ENCODE assay signal across 8 cellular contexts in genomic region chr16:11781773-11782172, GRCh38. TPM values are rescaled to one million over a fixed set of nuclear protein-coding genes. Genes with fewer than 3 reads are reported as not detected.
A peak's percentile ranks its signal among the peaks of the same experiment; 100 is the strongest.
DNase-seq lines count a peak whose midpoint lies in the region; ATAC-seq and TF ChIP-seq lines count a peak whose summit lies in the region.

No MANE protein-coding gene starts in this region.

- H3K4me1 Mint-ChIP-seq in nephron: peaks cover 42% of the 10 kb centered on the region

- H3K4me3 Mint-ChIP-seq in nephron: peak overlapping the region in 2 of 3 experiments; percentile 11 to 57

- peak overlapping the region in 1 of 2 donors; percentile 24 for H3K9ac ChIP-seq in duodenal mucosa (ENCODE audit: low read depth in 1 of 2, low read length in 2 of 2)

- H3K36me3 Mint-ChIP-seq in nephron (ENCODE audit: low read depth): peaks cover 24% of the 10 kb centered on the region

- H3K4me1 ChIP-seq in duodenal mucosa (ENCODE audit: control insufficient read depth in 1 of 2, insufficient read depth in 2 of 2, low read length in 2 of 2): peaks cover 35 to 45% of the 10 kb centered on the region in 2 donors

- H3K36me3 ChIP-seq in duodenal mucosa (ENCODE audit: control insufficient read depth in 1 of 2, insufficient read depth in 2 of 2, low read length in 2 of 2): peaks cover 0 to 13% of the 10 kb centered on the region in 2 donors

- DNase-seq in NCI-H524 treated with DMSO at 0.1 percent for 48 hours (lab: John Stamatoyannopoulos, UW): peak; percentile 87
- no peak for DNase-seq in GM19240 (ENCODE audit: insufficient read length, low spot score)
- no peak for DNase-seq in A172 (ENCODE audit: low spot score)
- no peak for DNase-seq in GM13976 (ENCODE audit: low spot score)

- peak overlapping the region; percentile 84 for H3K27ac ChIP-seq in duodenal mucosa (ENCODE audit: low read depth, low read length)

- in situ Hi-C loops in GM13976 (cut with MboI; ENCODE audit: low sequenced_read_pairs, unreplicated experiment): no loop called here

- H3K27ac Mint-ChIP-seq in nephron: peak overlapping the region; percentile 90 to 98 (median 92)

- H3K27me3 ChIP-seq in duodenal mucosa (ENCODE audit: control insufficient read depth in 1 of 2, insufficient read depth in 2 of 2, low read length in 2 of 2): no peaks in the 10 kb centered on the region

- H3K27me3 Mint-ChIP-seq in nephron (ENCODE audit: low read depth): peaks cover 3% of the 10 kb centered on the region

- ATAC-seq in HG03469 (IDR thresholded peaks at IDR 0.05; ENCODE audit: unreplicated experiment): no peak

- TF ChIP-seq CTCF in nephron (IDR thresholded peaks at IDR 0.05; ENCODE audit: unreplicated experiment in 3 of 3) (no peak), GM13976 (IDR thresholded peaks at IDR 0.05; ENCODE audit: borderline replicate concordance, control extremely low read depth, extremely low read depth, insufficient read depth, missing control alignments) (no peak)

- no peaks in the 10 kb centered on the region for H3K9me3 ChIP-seq in duodenal mucosa (ENCODE audit: control insufficient read depth in 1 of 2, low read length in 2 of 2)

- H3K9me3 Mint-ChIP-seq in nephron: no peaks in the 10 kb centered on the region

- peak overlapping the region; percentile 91 for H3K4me3 ChIP-seq in GM08714 (ENCODE audit: low read length)
- H3K4me3 ChIP-seq in duodenal mucosa (ENCODE audit: low read depth in 1 of 2, low read length in 2 of 2): peak overlapping the region in 1 of 2 donors; percentile 5

RNA-seq across cellular contexts. Expression of gene ZC3H7A, which starts 15.3 kb away (rescaled TPM):
- 32.0 and 73.5 TPM in 2 replicates for total RNA-seq in A172 (2014; rRNA removed; shearing (Covaris generic))

RNA-seq across cellular contexts. Expression of gene TXNDC11, which starts 39.1 kb away (rescaled TPM):
- total RNA-seq in A172 (2014; rRNA removed; shearing (Covaris generic)): 33.8 and 35.9 TPM in 2 replicates
